1 cellular context compared by ENCODE assay signal in the genomic region with DNA sequence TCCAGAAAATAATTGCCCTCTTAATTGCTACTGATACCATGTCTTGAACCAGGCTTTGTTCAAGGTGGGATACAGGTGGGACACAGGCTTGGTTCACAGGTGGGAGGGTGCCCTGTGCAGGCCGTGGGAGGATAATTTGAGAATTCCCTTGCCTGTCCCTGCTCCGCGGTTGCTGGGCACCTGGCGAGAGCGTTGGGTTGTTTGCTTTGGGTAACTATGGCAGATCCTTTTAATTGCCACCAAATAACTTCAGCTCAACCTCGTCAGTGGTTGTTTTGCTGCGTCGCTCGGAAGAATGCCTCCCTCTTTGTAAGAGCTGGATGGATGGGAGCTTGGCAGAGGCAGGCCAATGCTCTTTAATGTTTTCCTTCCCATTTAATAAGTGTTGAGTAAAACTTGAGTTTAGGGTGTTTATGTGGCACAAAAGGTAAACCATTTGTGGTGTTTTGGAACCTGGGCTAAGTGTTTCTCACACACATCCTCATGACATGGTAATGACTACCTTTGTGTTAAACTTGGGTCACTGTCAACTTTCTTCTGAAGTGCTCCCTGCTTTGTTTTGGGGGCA.
A peak's percentile ranks its signal among the peaks of the same experiment; 100 is the strongest.
TF ChIP-seq lines count a peak whose summit lies in the region.

No MANE protein-coding gene starts in this region.

TF ChIP-seq in HepG2, 621 proteins besides CTCF, POLR2A, EP300 and RAD21 (continued from another document):
- TF ChIP-seq, protein P1, sequence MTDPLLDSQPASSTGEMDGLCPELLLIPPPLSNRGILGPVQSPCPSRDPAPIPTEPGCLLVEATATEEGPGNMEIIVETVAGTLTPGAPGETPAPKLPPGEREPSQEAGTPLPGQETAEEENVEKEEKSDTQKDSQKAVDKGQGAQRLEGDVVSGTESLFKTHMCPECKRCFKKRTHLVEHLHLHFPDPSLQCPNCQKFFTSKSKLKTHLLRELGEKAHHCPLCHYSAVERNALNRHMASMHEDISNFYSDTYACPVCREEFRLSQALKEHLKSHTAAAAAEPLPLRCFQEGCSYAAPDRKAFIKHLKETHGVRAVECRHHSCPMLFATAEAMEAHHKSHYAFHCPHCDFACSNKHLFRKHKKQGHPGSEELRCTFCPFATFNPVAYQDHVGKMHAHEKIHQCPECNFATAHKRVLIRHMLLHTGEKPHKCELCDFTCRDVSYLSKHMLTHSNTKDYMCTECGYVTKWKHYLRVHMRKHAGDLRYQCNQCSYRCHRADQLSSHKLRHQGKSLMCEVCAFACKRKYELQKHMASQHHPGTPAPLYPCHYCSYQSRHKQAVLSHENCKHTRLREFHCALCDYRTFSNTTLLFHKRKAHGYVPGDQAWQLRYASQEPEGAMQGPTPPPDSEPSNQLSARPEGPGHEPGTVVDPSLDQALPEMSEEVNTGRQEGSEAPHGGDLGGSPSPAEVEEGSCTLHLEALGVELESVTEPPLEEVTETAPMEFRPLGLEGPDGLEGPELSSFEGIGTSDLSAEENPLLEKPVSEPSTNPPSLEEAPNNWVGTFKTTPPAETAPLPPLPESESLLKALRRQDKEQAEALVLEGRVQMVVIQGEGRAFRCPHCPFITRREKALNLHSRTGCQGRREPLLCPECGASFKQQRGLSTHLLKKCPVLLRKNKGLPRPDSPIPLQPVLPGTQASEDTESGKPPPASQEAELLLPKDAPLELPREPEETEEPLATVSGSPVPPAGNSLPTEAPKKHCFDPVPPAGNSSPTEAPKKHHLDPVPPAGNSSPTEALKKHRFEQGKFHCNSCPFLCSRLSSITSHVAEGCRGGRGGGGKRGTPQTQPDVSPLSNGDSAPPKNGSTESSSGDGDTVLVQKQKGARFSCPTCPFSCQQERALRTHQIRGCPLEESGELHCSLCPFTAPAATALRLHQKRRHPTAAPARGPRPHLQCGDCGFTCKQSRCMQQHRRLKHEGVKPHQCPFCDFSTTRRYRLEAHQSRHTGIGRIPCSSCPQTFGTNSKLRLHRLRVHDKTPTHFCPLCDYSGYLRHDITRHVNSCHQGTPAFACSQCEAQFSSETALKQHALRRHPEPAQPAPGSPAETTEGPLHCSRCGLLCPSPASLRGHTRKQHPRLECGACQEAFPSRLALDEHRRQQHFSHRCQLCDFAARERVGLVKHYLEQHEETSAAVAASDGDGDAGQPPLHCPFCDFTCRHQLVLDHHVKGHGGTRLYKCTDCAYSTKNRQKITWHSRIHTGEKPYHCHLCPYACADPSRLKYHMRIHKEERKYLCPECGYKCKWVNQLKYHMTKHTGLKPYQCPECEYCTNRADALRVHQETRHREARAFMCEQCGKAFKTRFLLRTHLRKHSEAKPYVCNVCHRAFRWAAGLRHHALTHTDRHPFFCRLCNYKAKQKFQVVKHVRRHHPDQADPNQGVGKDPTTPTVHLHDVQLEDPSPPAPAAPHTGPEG (CRISPR knock-in tag; IDR thresholded peaks at IDR 0.05): no peak
- TF ChIP-seq ELF4 (CRISPR knock-in tag; IDR thresholded peaks at IDR 0.05; ENCODE audit: borderline replicate concordance): no peak
- TF ChIP-seq SAFB2 (CRISPR knock-in tag; IDR thresholded peaks at IDR 0.05; ENCODE audit: borderline replicate concordance, low read depth): peak; percentile 27; the same call in 1 of the 2 replicates
- TF ChIP-seq, protein P2, sequence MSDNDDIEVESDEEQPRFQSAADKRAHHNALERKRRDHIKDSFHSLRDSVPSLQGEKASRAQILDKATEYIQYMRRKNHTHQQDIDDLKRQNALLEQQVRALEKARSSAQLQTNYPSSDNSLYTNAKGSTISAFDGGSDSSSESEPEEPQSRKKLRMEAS (IDR thresholded peaks at IDR 0.05): no peak
- 0 out of 2 replicates have a peak, but pooled peaks have one; percentile 53 for TF ChIP-seq ZNF558 (CRISPR knock-in tag; IDR thresholded peaks at IDR 0.05; ENCODE audit: borderline replicate concordance)
- TF ChIP-seq ONECUT2 (CRISPR knock-in tag; IDR thresholded peaks at IDR 0.05): no peak
- TF ChIP-seq HBP1 (CRISPR knock-in tag; IDR thresholded peaks at IDR 0.05; ENCODE audit: low read depth): 0 out of 2 replicates have a peak, but pooled peaks have one; percentile 50
- TF ChIP-seq ZNF143 (CRISPR knock-in tag; IDR thresholded peaks at IDR 0.05): no peak
- TF ChIP-seq ZBTB39 (CRISPR knock-in tag; IDR thresholded peaks at IDR 0.05): peak; percentile 10; the same call in 1 of the 2 replicates
- TF ChIP-seq ZNF556 (CRISPR knock-in tag; IDR thresholded peaks at IDR 0.05; ENCODE audit: borderline replicate concordance): 0 out of 2 replicates have a peak, but pooled peaks have one; percentile 15
- peak; percentile 12 for TF ChIP-seq ZNF781 (CRISPR knock-in tag; IDR thresholded peaks at IDR 0.05; ENCODE audit: borderline replicate concordance, not compliant biosample characterization)
- TF ChIP-seq, protein P3, sequence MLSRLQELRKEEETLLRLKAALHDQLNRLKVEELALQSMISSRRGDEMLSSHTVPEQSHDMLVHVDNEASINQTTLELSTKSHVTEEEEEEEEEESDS (CRISPR knock-in tag; IDR thresholded peaks at IDR 0.05; ENCODE audit: borderline replicate concordance): no peak
- TF ChIP-seq, protein P4, sequence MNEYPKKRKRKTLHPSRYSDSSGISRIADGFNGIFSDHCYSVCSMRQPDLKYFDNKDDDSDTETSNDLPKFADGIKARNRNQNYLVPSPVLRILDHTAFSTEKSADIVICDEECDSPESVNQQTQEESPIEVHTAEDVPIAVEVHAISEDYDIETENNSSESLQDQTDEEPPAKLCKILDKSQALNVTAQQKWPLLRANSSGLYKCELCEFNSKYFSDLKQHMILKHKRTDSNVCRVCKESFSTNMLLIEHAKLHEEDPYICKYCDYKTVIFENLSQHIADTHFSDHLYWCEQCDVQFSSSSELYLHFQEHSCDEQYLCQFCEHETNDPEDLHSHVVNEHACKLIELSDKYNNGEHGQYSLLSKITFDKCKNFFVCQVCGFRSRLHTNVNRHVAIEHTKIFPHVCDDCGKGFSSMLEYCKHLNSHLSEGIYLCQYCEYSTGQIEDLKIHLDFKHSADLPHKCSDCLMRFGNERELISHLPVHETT (CRISPR knock-in tag; conservative IDR thresholded peaks at IDR 0.05): no peak
- no peak for TF ChIP-seq KLF6 (CRISPR knock-in tag; IDR thresholded peaks at IDR 0.05)
- TF ChIP-seq KLF16 (CRISPR knock-in tag; IDR thresholded peaks at IDR 0.05): peak in 1 of 2 experiments; percentile 25; a peak in 1 of 4 replicates
- no peak for TF ChIP-seq TAF15 (IDR thresholded peaks at IDR 0.05; ENCODE audit: low read depth, low read length, poor library complexity, severe bottlenecking)
- TF ChIP-seq ZNF207 (IDR thresholded peaks at IDR 0.05; ENCODE audit: borderline replicate concordance): no peak
- TF ChIP-seq ZSCAN29 (CRISPR knock-in tag; conservative IDR thresholded peaks at IDR 0.05): no peak
- TF ChIP-seq WIZ (CRISPR knock-in tag; IDR thresholded peaks at IDR 0.05): 0 out of 2 replicates have a peak, but pooled peaks have one; percentile 60
- TF ChIP-seq KLF12 (CRISPR knock-in tag; IDR thresholded peaks at IDR 0.05; ENCODE audit: borderline replicate concordance): no peak
- TF ChIP-seq, protein P5, sequence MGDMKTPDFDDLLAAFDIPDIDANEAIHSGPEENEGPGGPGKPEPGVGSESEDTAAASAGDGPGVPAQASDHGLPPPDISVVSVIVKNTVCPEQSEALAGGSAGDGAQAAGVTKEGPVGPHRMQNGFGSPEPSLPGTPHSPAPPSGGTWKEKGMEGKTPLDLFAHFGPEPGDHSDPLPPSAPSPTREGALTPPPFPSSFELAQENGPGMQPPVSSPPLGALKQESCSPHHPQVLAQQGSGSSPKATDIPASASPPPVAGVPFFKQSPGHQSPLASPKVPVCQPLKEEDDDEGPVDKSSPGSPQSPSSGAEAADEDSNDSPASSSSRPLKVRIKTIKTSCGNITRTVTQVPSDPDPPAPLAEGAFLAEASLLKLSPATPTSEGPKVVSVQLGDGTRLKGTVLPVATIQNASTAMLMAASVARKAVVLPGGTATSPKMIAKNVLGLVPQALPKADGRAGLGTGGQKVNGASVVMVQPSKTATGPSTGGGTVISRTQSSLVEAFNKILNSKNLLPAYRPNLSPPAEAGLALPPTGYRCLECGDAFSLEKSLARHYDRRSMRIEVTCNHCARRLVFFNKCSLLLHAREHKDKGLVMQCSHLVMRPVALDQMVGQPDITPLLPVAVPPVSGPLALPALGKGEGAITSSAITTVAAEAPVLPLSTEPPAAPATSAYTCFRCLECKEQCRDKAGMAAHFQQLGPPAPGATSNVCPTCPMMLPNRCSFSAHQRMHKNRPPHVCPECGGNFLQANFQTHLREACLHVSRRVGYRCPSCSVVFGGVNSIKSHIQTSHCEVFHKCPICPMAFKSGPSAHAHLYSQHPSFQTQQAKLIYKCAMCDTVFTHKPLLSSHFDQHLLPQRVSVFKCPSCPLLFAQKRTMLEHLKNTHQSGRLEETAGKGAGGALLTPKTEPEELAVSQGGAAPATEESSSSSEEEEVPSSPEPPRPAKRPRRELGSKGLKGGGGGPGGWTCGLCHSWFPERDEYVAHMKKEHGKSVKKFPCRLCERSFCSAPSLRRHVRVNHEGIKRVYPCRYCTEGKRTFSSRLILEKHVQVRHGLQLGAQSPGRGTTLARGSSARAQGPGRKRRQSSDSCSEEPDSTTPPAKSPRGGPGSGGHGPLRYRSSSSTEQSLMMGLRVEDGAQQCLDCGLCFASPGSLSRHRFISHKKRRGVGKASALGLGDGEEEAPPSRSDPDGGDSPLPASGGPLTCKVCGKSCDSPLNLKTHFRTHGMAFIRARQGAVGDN (CRISPR knock-in tag; IDR thresholded peaks at IDR 0.05): peak; percentile 40
- no peak for TF ChIP-seq PHF5A (CRISPR knock-in tag; IDR thresholded peaks at IDR 0.05; ENCODE audit: low read depth, unreplicated experiment)
